In genomic region chr7:77202544-77202976, GRCh38 we compare ENCODE assay signal across 11 cellular contexts. TPM values are rescaled to one million over a fixed set of nuclear protein-coding genes. Genes with fewer than 3 reads are reported as not detected.
A peak's percentile ranks its signal among the peaks of the same experiment; 100 is the strongest.
DNase-seq lines count a peak whose midpoint lies in the region; ATAC-seq and TF ChIP-seq lines count a peak whose summit lies in the region.
"Had no signal": no experiment of that assay in that cellular context is flagged by ENCODE, and none has a peak within 500 bp of the region (broad histone marks: within the 10 kb centered on the region; RNA-seq: fewer than 3 reads in every experiment).

No MANE protein-coding gene starts in this region.

- no peaks in the 10 kb centered on the region for H3K36me3 ChIP-seq in liver (ENCODE audit: control insufficient read depth in 4 of 4, insufficient read depth in 3 of 4, low read depth in 1 of 4, low read length in 3 of 4)
- H3K36me3 ChIP-seq in right atrium auricular region: no peaks in the 10 kb centered on the region
- H3K36me3 ChIP-seq: uterus had no signal

- 27% methylated on average over 4 of the region's 4 CpGs for WGBS in liver

- peak overlapping the region in 1 of 2 donors; percentile 10 for H3K9ac ChIP-seq in liver (ENCODE audit: low read depth in 1 of 2, low read length in 2 of 2)

- H3K4me3 ChIP-seq in liver (ENCODE audit: low read depth in 1 of 3, low read length in 3 of 3) (peak overlapping the region in 2 of 3 donors; percentile 27 to 34), right atrium auricular region (no peak overlapping the region)
- H3K4me3 ChIP-seq: SK-N-MC, uterus had no signal

- H3K27ac ChIP-seq in liver (ENCODE audit: low read depth in 1 of 2, low read length in 2 of 2) (peak overlapping the region; percentile 42 to 60), right atrium auricular region (no peak overlapping the region), substantia nigra (ENCODE audit: low read depth, low read length, poor library complexity, severe bottlenecking) (no peak overlapping the region)
- H3K27ac ChIP-seq: SK-N-MC, uterus had no signal

- no peaks in the 10 kb centered on the region for H3K27me3 ChIP-seq in liver (ENCODE audit: control insufficient read depth in 4 of 4, insufficient read depth in 4 of 4, low read length in 3 of 4)
- no peaks in the 10 kb centered on the region for H3K27me3 ChIP-seq in right atrium auricular region
- H3K27me3 ChIP-seq: uterus had no signal

- no peak for TF ChIP-seq RAD21 in liver (IDR thresholded peaks at IDR 0.05)

- ATAC-seq in GM18520 (IDR thresholded peaks at IDR 0.05; ENCODE audit: unreplicated experiment) (peak; percentile 96), GM21423 (IDR thresholded peaks at IDR 0.05; ENCODE audit: unreplicated experiment) (peak; percentile 86), HG03175 (IDR thresholded peaks at IDR 0.05; ENCODE audit: unreplicated experiment) (peak; percentile 95)

- TF ChIP-seq CTCF in liver (IDR thresholded peaks at IDR 0.05; ENCODE audit: low read depth, low read length, missing input control) (peak; percentile 6), right atrium auricular region (IDR thresholded peaks at IDR 0.05) (no peak)

- DNase-seq in right atrium auricular region (ENCODE audit: low spot score) (no peak), NCI-H345 (lab: John Stamatoyannopoulos, UW) (no peak), substantia nigra (lab: John Stamatoyannopoulos, UW) (no peak), NCI-H146 (lab: John Stamatoyannopoulos, UW) (no peak)
- DNase-seq: uterus had no signal

- H3K9me3 ChIP-seq in liver (ENCODE audit: control insufficient read depth in 4 of 4, low read length in 3 of 4) (no peaks in the 10 kb centered on the region), right atrium auricular region (no peaks in the 10 kb centered on the region)
- H3K9me3 ChIP-seq: uterus had no signal

- H3K4me1 ChIP-seq in liver (ENCODE audit: control insufficient read depth in 4 of 4, insufficient read depth in 4 of 4, low read length in 3 of 4): peaks cover 1 to 16% (median 10%) of the 10 kb centered on the region in 4 donors
- peaks cover 0 to 6% of the 10 kb centered on the region in 2 donors for H3K4me1 ChIP-seq in right atrium auricular region
- H3K4me1 ChIP-seq: uterus had no signal

TF ChIP-seq in liver, 16 proteins besides CTCF, POLR2A, EP300 and RAD21:
- no peak for TF ChIP-seq GABPA (IDR thresholded peaks at IDR 0.05 in 1 of 2, conservative IDR thresholded peaks at IDR 0.05 in 1 of 2)
- no peak for TF ChIP-seq FOXA1 (IDR thresholded peaks at IDR 0.05)
- no peak for TF ChIP-seq NR2F2 (IDR thresholded peaks at IDR 0.05)
- peak; percentile 78 to 84 for TF ChIP-seq HNF4A (conservative IDR thresholded peaks at IDR 0.05)
- TF ChIP-seq TAF1 (conservative IDR thresholded peaks at IDR 0.05): no peak
- TF ChIP-seq YY1 (IDR thresholded peaks at IDR 0.05): peak; percentile 30
- no peak for TF ChIP-seq REST (IDR thresholded peaks at IDR 0.05)
- no peak for TF ChIP-seq ATF3 (IDR thresholded peaks at IDR 0.05)
- TF ChIP-seq EGR1 (IDR thresholded peaks at IDR 0.05; ENCODE audit: low read depth in 2 of 2): no peak
- no peak for TF ChIP-seq JUND (IDR thresholded peaks at IDR 0.05)
- TF ChIP-seq HNF4G (IDR thresholded peaks at IDR 0.05): no peak
- TF ChIP-seq RXRA (IDR thresholded peaks at IDR 0.05): peak in 1 of 2 donors; percentile 58
- no peak for TF ChIP-seq FOXA2 (IDR thresholded peaks at IDR 0.05)
- TF ChIP-seq SP1 (IDR thresholded peaks at IDR 0.05): peak; percentile 49
- no peak for TF ChIP-seq MAX (IDR thresholded peaks at IDR 0.05)
- TF ChIP-seq ZBTB33 (IDR thresholded peaks at IDR 0.05): no peak

RNA-seq across cellular contexts. Expression of gene FGL2, which starts 2.9 kb away (rescaled TPM):
- total RNA-seq in liver (10 to 100 TPM; 19.1 to 21.7 TPM), right atrium auricular region (10 to 100 TPM; 13.3 to 18.0 TPM)
- 1 to 10 TPM; 2.7 to 8.1 TPM for polyA plus RNA-seq in liver
- total RNA-seq: endothelial cell of umbilical vein had no signal
- polyA plus RNA-seq: endothelial cell of umbilical vein had no signal

Comparison
In these comparisons a context has a peak if more than half of its experiments do, and no peak if none do; other contexts are left out.
1. H3K27ac ChIP-seq: peak in liver (2 of 2); none in right atrium auricular region (0 of 2) and substantia nigra (single experiment).
2. H3K4me3 ChIP-seq: peak in liver (2 of 3); none in right atrium auricular region (0 of 2).
3. Peak in every context shown above with its lines, with median percentiles within 50 percentile points of each other: ATAC-seq.